1 cellular context compared by ENCODE assay signal in the genomic region with DNA sequence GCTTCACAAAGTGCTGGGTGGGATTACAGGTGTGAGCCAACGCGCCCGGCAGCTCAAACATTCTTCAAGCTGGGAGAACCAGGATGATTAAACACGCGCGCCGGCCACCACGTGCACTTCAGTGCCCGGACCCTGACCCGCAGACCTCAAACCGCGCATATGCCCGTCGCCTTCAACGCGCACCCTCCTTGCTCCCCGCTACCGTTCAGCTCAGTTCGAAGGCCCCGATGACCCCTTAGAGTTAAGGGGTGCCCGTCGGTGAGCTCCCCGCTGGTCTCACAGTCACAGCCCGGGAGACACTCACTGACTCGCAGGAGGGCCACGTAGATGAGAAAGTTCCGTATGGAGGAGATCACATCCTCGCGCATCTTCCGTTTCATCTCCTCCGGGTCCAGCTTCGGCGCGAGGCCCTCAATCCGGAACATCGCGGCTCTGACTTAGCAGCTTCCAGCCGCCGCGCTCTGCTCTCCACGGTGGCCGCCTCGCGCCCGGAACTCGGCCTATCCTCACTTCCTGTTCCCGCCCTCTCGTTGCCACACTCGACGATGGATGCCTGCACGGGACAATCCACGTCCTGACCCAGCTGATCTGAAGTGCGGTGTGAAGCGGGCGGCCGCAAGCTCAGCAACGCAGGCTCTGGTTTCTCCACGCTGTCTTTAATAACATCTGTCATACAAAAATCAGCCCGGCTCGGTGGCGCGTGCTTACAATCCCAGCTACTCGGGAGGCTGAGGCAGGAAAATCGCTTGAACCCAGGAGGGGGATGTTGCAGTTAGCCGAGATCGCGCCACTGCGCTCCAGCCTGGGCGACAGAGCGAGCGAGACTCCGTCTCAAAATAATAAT.
TF ChIP-seq lines count a peak whose summit lies in the region.

A gene (minus strand): TSS at position 490 of the 844 bp plus-strand sequence. CDS start 65 bp downstream, at position 425.

TF ChIP-seq in HepG2, 621 proteins besides CTCF, POLR2A, EP300 and RAD21 (continued from another document and continues in another):
- TF ChIP-seq, protein P1, sequence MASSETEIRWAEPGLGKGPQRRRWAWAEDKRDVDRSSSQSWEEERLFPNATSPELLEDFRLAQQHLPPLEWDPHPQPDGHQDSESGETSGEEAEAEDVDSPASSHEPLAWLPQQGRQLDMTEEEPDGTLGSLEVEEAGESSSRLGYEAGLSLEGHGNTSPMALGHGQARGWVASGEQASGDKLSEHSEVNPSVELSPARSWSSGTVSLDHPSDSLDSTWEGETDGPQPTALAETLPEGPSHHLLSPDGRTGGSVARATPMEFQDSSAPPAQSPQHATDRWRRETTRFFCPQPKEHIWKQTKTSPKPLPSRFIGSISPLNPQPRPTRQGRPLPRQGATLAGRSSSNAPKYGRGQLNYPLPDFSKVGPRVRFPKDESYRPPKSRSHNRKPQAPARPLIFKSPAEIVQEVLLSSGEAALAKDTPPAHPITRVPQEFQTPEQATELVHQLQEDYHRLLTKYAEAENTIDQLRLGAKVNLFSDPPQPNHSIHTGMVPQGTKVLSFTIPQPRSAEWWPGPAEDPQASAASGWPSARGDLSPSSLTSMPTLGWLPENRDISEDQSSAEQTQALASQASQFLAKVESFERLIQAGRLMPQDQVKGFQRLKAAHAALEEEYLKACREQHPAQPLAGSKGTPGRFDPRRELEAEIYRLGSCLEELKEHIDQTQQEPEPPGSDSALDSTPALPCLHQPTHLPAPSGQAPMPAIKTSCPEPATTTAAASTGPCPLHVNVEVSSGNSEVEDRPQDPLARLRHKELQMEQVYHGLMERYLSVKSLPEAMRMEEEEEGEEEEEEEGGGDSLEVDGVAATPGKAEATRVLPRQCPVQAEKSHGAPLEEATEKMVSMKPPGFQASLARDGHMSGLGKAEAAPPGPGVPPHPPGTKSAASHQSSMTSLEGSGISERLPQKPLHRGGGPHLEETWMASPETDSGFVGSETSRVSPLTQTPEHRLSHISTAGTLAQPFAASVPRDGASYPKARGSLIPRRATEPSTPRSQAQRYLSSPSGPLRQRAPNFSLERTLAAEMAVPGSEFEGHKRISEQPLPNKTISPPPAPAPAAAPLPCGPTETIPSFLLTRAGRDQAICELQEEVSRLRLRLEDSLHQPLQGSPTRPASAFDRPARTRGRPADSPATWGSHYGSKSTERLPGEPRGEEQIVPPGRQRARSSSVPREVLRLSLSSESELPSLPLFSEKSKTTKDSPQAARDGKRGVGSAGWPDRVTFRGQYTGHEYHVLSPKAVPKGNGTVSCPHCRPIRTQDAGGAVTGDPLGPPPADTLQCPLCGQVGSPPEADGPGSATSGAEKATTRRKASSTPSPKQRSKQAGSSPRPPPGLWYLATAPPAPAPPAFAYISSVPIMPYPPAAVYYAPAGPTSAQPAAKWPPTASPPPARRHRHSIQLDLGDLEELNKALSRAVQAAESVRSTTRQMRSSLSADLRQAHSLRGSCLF (CRISPR knock-in tag; IDR thresholded peaks at IDR 0.05; ENCODE audit: borderline replicate concordance), result 0 out of 2 replicates have a peak, but pooled peaks have one; percentile 50
- TF ChIP-seq ZNF776 (CRISPR knock-in tag; IDR thresholded peaks at IDR 0.05) (peak; percentile 93; the same call in 1 of the 2 replicates), SMYD3 (CRISPR knock-in tag; IDR thresholded peaks at IDR 0.05) (peak; percentile 77; the same call in 1 of the 2 replicates), TARDBP (CRISPR knock-in tag; IDR thresholded peaks at IDR 0.05) (peak; percentile 84), ZNF530 (CRISPR knock-in tag; IDR thresholded peaks at IDR 0.05; ENCODE audit: low read depth) (no peak), DPF2 (CRISPR knock-in tag; IDR thresholded peaks at IDR 0.05; ENCODE audit: borderline replicate concordance, low read depth) (no peak), NFATC3 (CRISPR knock-in tag; IDR thresholded peaks at IDR 0.05) (peak; percentile 81), ZBTB38 (CRISPR knock-in tag; IDR thresholded peaks at IDR 0.05) (peak; percentile 91), ATF7 (IDR thresholded peaks at IDR 0.05) (no peak), ATF7 (CRISPR knock-in tag; IDR thresholded peaks at IDR 0.05) (peak; percentile 66; the same call in 1 of the 2 replicates), RFXAP (CRISPR knock-in tag; IDR thresholded peaks at IDR 0.05; ENCODE audit: borderline replicate concordance) (peak; percentile 66; the same call in 1 of the 2 replicates), ZNF431 (CRISPR knock-in tag; IDR thresholded peaks at IDR 0.05; ENCODE audit: borderline replicate concordance, low read depth) (peak; percentile 78; the same call in 1 of the 2 replicates), MIER3 (CRISPR knock-in tag; IDR thresholded peaks at IDR 0.05; ENCODE audit: borderline replicate concordance) (peak; percentile 93), ZNF558 (CRISPR knock-in tag; IDR thresholded peaks at IDR 0.05; ENCODE audit: borderline replicate concordance) (peak; percentile 97; the same call in 1 of the 2 replicates)
- TF ChIP-seq, protein P2, sequence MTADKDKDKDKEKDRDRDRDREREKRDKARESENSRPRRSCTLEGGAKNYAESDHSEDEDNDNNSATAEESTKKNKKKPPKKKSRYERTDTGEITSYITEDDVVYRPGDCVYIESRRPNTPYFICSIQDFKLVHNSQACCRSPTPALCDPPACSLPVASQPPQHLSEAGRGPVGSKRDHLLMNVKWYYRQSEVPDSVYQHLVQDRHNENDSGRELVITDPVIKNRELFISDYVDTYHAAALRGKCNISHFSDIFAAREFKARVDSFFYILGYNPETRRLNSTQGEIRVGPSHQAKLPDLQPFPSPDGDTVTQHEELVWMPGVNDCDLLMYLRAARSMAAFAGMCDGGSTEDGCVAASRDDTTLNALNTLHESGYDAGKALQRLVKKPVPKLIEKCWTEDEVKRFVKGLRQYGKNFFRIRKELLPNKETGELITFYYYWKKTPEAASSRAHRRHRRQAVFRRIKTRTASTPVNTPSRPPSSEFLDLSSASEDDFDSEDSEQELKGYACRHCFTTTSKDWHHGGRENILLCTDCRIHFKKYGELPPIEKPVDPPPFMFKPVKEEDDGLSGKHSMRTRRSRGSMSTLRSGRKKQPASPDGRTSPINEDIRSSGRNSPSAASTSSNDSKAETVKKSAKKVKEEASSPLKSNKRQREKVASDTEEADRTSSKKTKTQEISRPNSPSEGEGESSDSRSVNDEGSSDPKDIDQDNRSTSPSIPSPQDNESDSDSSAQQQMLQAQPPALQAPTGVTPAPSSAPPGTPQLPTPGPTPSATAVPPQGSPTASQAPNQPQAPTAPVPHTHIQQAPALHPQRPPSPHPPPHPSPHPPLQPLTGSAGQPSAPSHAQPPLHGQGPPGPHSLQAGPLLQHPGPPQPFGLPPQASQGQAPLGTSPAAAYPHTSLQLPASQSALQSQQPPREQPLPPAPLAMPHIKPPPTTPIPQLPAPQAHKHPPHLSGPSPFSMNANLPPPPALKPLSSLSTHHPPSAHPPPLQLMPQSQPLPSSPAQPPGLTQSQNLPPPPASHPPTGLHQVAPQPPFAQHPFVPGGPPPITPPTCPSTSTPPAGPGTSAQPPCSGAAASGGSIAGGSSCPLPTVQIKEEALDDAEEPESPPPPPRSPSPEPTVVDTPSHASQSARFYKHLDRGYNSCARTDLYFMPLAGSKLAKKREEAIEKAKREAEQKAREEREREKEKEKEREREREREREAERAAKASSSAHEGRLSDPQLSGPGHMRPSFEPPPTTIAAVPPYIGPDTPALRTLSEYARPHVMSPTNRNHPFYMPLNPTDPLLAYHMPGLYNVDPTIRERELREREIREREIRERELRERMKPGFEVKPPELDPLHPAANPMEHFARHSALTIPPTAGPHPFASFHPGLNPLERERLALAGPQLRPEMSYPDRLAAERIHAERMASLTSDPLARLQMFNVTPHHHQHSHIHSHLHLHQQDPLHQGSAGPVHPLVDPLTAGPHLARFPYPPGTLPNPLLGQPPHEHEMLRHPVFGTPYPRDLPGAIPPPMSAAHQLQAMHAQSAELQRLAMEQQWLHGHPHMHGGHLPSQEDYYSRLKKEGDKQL (CRISPR knock-in tag; IDR thresholded peaks at IDR 0.05; ENCODE audit: low read depth), result peak; percentile 42; the same call in 1 of the 2 replicates
- TF ChIP-seq, protein P3, sequence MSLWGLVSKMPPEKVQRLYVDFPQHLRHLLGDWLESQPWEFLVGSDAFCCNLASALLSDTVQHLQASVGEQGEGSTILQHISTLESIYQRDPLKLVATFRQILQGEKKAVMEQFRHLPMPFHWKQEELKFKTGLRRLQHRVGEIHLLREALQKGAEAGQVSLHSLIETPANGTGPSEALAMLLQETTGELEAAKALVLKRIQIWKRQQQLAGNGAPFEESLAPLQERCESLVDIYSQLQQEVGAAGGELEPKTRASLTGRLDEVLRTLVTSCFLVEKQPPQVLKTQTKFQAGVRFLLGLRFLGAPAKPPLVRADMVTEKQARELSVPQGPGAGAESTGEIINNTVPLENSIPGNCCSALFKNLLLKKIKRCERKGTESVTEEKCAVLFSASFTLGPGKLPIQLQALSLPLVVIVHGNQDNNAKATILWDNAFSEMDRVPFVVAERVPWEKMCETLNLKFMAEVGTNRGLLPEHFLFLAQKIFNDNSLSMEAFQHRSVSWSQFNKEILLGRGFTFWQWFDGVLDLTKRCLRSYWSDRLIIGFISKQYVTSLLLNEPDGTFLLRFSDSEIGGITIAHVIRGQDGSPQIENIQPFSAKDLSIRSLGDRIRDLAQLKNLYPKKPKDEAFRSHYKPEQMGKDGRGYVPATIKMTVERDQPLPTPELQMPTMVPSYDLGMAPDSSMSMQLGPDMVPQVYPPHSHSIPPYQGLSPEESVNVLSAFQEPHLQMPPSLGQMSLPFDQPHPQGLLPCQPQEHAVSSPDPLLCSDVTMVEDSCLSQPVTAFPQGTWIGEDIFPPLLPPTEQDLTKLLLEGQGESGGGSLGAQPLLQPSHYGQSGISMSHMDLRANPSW (CRISPR knock-in tag; IDR thresholded peaks at IDR 0.05; ENCODE audit: borderline replicate concordance), result no peak
- TF ChIP-seq, protein P4, sequence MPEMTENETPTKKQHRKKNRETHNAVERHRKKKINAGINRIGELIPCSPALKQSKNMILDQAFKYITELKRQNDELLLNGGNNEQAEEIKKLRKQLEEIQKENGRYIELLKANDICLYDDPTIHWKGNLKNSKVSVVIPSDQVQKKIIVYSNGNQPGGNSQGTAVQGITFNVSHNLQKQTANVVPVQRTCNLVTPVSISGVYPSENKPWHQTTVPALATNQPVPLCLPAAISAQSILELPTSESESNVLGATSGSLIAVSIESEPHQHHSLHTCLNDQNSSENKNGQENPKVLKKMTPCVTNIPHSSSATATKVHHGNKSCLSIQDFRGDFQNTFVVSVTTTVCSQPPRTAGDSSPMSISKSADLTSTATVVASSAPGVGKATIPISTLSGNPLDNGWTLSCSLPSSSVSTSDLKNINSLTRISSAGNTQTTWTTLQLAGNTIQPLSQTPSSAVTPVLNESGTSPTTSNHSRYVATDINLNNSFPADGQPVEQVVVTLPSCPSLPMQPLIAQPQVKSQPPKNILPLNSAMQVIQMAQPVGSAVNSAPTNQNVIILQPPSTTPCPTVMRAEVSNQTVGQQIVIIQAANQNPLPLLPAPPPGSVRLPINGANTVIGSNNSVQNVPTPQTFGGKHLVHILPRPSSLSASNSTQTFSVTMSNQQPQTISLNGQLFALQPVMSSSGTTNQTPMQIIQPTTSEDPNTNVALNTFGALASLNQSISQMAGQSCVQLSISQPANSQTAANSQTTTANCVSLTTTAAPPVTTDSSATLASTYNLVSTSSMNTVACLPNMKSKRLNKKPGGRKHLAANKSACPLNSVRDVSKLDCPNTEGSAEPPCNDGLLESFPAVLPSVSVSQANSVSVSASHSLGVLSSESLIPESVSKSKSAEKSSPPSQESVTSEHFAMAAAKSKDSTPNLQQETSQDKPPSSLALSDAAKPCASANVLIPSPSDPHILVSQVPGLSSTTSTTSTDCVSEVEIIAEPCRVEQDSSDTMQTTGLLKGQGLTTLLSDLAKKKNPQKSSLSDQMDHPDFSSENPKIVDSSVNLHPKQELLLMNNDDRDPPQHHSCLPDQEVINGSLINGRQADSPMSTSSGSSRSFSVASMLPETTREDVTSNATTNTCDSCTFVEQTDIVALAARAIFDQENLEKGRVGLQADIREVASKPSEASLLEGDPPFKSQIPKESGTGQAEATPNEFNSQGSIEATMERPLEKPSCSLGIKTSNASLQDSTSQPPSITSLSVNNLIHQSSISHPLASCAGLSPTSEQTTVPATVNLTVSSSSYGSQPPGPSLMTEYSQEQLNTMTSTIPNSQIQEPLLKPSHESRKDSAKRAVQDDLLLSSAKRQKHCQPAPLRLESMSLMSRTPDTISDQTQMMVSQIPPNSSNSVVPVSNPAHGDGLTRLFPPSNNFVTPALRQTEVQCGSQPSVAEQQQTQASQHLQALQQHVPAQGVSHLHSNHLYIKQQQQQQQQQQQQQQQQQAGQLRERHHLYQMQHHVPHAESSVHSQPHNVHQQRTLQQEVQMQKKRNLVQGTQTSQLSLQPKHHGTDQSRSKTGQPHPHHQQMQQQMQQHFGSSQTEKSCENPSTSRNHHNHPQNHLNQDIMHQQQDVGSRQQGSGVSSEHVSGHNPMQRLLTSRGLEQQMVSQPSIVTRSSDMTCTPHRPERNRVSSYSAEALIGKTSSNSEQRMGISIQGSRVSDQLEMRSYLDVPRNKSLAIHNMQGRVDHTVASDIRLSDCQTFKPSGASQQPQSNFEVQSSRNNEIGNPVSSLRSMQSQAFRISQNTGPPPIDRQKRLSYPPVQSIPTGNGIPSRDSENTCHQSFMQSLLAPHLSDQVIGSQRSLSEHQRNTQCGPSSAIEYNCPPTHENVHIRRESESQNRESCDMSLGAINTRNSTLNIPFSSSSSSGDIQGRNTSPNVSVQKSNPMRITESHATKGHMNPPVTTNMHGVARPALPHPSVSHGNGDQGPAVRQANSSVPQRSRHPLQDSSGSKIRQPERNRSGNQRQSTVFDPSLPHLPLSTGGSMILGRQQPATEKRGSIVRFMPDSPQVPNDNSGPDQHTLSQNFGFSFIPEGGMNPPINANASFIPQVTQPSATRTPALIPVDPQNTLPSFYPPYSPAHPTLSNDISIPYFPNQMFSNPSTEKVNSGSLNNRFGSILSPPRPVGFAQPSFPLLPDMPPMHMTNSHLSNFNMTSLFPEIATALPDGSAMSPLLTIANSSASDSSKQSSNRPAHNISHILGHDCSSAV (CRISPR knock-in tag; IDR thresholded peaks at IDR 0.05; ENCODE audit: borderline replicate concordance), result no peak
- TF ChIP-seq, protein P5, sequence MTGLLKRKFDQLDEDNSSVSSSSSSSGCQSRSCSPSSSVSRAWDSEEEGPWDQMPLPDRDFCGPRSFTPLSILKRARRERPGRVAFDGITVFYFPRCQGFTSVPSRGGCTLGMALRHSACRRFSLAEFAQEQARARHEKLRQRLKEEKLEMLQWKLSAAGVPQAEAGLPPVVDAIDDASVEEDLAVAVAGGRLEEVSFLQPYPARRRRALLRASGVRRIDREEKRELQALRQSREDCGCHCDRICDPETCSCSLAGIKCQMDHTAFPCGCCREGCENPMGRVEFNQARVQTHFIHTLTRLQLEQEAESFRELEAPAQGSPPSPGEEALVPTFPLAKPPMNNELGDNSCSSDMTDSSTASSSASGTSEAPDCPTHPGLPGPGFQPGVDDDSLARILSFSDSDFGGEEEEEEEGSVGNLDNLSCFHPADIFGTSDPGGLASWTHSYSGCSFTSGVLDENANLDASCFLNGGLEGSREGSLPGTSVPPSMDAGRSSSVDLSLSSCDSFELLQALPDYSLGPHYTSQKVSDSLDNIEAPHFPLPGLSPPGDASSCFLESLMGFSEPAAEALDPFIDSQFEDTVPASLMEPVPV (CRISPR knock-in tag; IDR thresholded peaks at IDR 0.05), result peak; percentile 84
